22 cellular contexts compared by ENCODE assay signal in the genomic region with DNA sequence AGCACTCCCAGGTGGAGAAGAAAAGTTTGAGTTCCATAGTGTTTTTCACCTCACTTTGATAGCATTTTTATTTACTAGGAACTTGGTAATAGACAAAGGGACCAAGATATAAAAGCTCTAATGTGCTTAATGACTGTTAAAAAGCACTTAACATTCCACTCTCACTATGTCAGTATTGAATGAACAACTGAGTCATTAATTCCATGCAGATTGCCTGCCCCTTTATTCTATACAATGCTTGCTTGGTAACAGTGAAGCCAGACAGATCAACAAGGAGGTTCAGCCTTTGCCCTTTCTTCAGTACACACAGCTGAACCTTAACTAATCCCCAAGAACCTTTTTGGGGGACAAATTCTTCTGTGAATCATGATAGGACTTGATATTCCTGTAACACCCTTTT.
DNase-seq lines count a peak whose midpoint lies in the region; ATAC-seq and TF ChIP-seq lines count a peak whose summit lies in the region.
"Had no signal": no experiment of that assay in that cellular context is flagged by ENCODE, and none has a peak within 500 bp of the region (broad histone marks: within the 10 kb centered on the region; RNA-seq: fewer than 3 reads in every experiment).

No MANE protein-coding gene starts in this region.

- H3K36me3 Mint-ChIP-seq in stimulated activated memory B cell treated with anti-CD40 and anti-IgM and Interleukin-4, amounts not matched to agents 10 μg/mL and 1 μg/mL and 100 μg/mL, for 72 hours: no peaks in the 10 kb centered on the region
- peaks cover 0 to 6% of the 10 kb centered on the region in 2 donors for H3K36me3 Mint-ChIP-seq in activated T-cell treated with anti-CD3 and anti-CD28 coated beads, Interleukin-2, amount 50 U/mL, for 72 hours (ENCODE audit: insufficient read depth in 2 of 2)
- H3K36me3 Mint-ChIP-seq: activated naive CD8-positive, alpha-beta T cell treated with anti-CD3 and anti-CD28 coated beads for 36 hours had no signal

- no peaks in the 10 kb centered on the region for H3K9me2 ChIP-seq in PC-3 (replicated peaks; ENCODE audit: low read length)

- H3K4me3 Mint-ChIP-seq in stimulated activated memory B cell treated with anti-CD40 and anti-IgM and Interleukin-4, amounts not matched to agents 10 μg/mL and 1 μg/mL and 100 μg/mL, for 72 hours: no peak overlapping the region
- H3K4me3 Mint-ChIP-seq in activated T-cell treated with anti-CD3 and anti-CD28 coated beads, Interleukin-2, amount 50 U/mL, for 72 hours: no peak overlapping the region
- H3K4me3 Mint-ChIP-seq: activated CD4-positive, alpha-beta T cell treated with anti-CD3 and anti-CD28 coated beads, Interleukin-2, amount 10 ng/mL, durations not matched to agents 7 days and 5 days; activated naive CD8-positive, alpha-beta T cell treated with anti-CD3 and anti-CD28 coated beads for 36 hours; activated T-helper 17 cell treated with anti-CD3 and anti-CD28 coated beads, Interleukin-2, amount 50 U/mL, for 72 hours; T-helper 17 cell had no signal

- H3K27ac ChIP-seq in PC-3 (ENCODE audit: low read length) (no peak overlapping the region), foreskin keratinocyte (no peak overlapping the region)
- H3K27ac ChIP-seq: gastroesophageal sphincter, stomach, transverse colon had no signal

- CTCF ChIA-PET in PC-3 (lab: Charles Lee): no interaction called here

- intact Hi-C loops in PC-3 (cut with micrococcal nuclease): no loop called here

- H3K36me3 ChIP-seq in PC-3 (ENCODE audit: low read depth, low read length): no peaks in the 10 kb centered on the region
- H3K36me3 ChIP-seq: gastroesophageal sphincter, stomach, transverse colon had no signal

- H3K9me3 Mint-ChIP-seq in stimulated activated memory B cell treated with anti-CD40 and anti-IgM and Interleukin-4, amounts not matched to agents 10 μg/mL and 1 μg/mL and 100 μg/mL, for 72 hours: peaks cover 17% of the 10 kb centered on the region
- H3K9me3 Mint-ChIP-seq in activated T-cell treated with anti-CD3 and anti-CD28 coated beads, Interleukin-2, amount 50 U/mL, for 72 hours: peaks cover 10 to 11% of the 10 kb centered on the region in 2 donors

- no peaks in the 10 kb centered on the region for H3K4me1 Mint-ChIP-seq in stimulated activated memory B cell treated with anti-CD40 and anti-IgM and Interleukin-4, amounts not matched to agents 10 μg/mL and 1 μg/mL and 100 μg/mL, for 72 hours
- no peaks in the 10 kb centered on the region for H3K4me1 Mint-ChIP-seq in activated T-cell treated with anti-CD3 and anti-CD28 coated beads, Interleukin-2, amount 50 U/mL, for 72 hours (ENCODE audit: low read depth)
- H3K4me1 Mint-ChIP-seq: activated CD4-positive, alpha-beta T cell treated with anti-CD3 and anti-CD28 coated beads, Interleukin-2, amount 10 ng/mL, durations not matched to agents 7 days and 5 days; activated naive CD8-positive, alpha-beta T cell treated with anti-CD3 and anti-CD28 coated beads for 36 hours; activated T-helper 17 cell treated with anti-CD3 and anti-CD28 coated beads, Interleukin-2, amount 50 U/mL, for 72 hours; T-helper 17 cell had no signal

- no peaks in the 10 kb centered on the region for H3F3A ChIP-seq in PC-3 (ENCODE audit: low read length, unreplicated experiment)

- POLR2A ChIA-PET in PC-3 (lab: Charles Lee; ENCODE audit: unreplicated experiment): no interaction called here

- no peaks in the 10 kb centered on the region for H4K20me1 ChIP-seq in PC-3 (ENCODE audit: low read length)

- no peak overlapping the region for H2AFZ ChIP-seq in PC-3 (ENCODE audit: low read length)

- H3K9ac ChIP-seq in PC-3 (ENCODE audit: low read length): no peak overlapping the region

- no TSS peak for BruUV-seq in PC-3 (replicated peaks; lab: Mats Ljungman, UMichigan)

- H3K4me1 ChIP-seq in PC-3 (ENCODE audit: insufficient read depth, low read length): no peaks in the 10 kb centered on the region
- no peaks in the 10 kb centered on the region for H3K4me1 ChIP-seq in foreskin keratinocyte
- H3K4me1 ChIP-seq: gastroesophageal sphincter, stomach, transverse colon had no signal

- ATAC-seq in PC-3 (peak; percentile 24; the same call in 1 of the 2 replicates), foreskin keratinocyte (peak; percentile 68), HG03139 (IDR thresholded peaks at IDR 0.05; ENCODE audit: unreplicated experiment) (no peak)
- no peak for ATAC-seq in stimulated activated memory B cell treated with anti-CD40 and anti-IgM and Interleukin-4, amounts not matched to agents 10 μg/mL and 1 μg/mL and 100 μg/mL, for 72 hours
- no peak for ATAC-seq in activated T-cell treated with anti-CD3 and anti-CD28 coated beads, Interleukin-2, amount 50 U/mL, for 72 hours (replicated peaks in 1 of 2)
- ATAC-seq: activated T-helper 17 cell treated with anti-CD3 and anti-CD28 coated beads, Interleukin-2, amount 50 U/mL, for 72 hours; gastroesophageal sphincter; T-helper 17 cell had no signal

- H3K4me3 ChIP-seq in PC-3 (ENCODE audit: low read length): no peak overlapping the region
- H3K4me3 ChIP-seq: gastroesophageal sphincter, stomach, transverse colon had no signal

- peak; percentile 12 for DNase-seq in NCI-H748 (lab: John Stamatoyannopoulos, UW; ENCODE audit: unreplicated experiment)
- no peak for DNase-seq in NCI-H748 treated with DMSO at 0.1 percent for 48 hours (lab: John Stamatoyannopoulos, UW)
- peak; percentile 27 for DNase-seq in PC-3
- peak; percentile 21 to 62 for DNase-seq in foreskin keratinocyte
- DNase-seq in NCI-H2081 (lab: John Stamatoyannopoulos, UW): no peak
- DNase-seq in activated T-cell treated with anti-CD3 and anti-CD28 coated beads, Interleukin-2, amount 50 U/mL, for 72 hours: no peak
- DNase-seq: activated CD4-positive, alpha-beta T cell treated with anti-CD3 and anti-CD28 coated beads, Interleukin-2, amount 10 ng/mL, durations not matched to agents 7 days and 5 days; activated naive CD8-positive, alpha-beta T cell treated with anti-CD3 and anti-CD28 coated beads for 36 hours; hypothalamus; islet precursor cell; Karpas-422; NCI-H187; NCI-H345; small intestine; stimulated activated CD4-positive, alpha-beta T cell treated with anti-CD3 and anti-CD28 coated beads, Interleukin-4, amount 100 ng/mL, for 1 hour; stomach; T-helper 17 cell; transverse colon had no signal

- H3K27me3 ChIP-seq in PC-3 (ENCODE audit: low read length): no peaks in the 10 kb centered on the region
- H3K27me3 ChIP-seq in foreskin keratinocyte: no peaks in the 10 kb centered on the region
- H3K27me3 ChIP-seq: gastroesophageal sphincter, stomach, transverse colon had no signal

- no peak overlapping the region for H3K4me2 ChIP-seq in PC-3 (ENCODE audit: low read length)

- no peak for TF ChIP-seq CTCF in PC-3 (conservative IDR thresholded peaks at IDR 0.05; ENCODE audit: low read depth, low read length)
- no peak for TF ChIP-seq CTCF in foreskin keratinocyte (conservative IDR thresholded peaks at IDR 0.05)

- H3K27ac Mint-ChIP-seq in stimulated activated memory B cell treated with anti-CD40 and anti-IgM and Interleukin-4, amounts not matched to agents 10 μg/mL and 1 μg/mL and 100 μg/mL, for 72 hours: no peak overlapping the region
- H3K27ac Mint-ChIP-seq in activated T-cell treated with anti-CD3 and anti-CD28 coated beads, Interleukin-2, amount 50 U/mL, for 72 hours: no peak overlapping the region
- H3K27ac Mint-ChIP-seq: activated CD4-positive, alpha-beta T cell treated with anti-CD3 and anti-CD28 coated beads, Interleukin-2, amount 10 ng/mL, durations not matched to agents 7 days and 5 days; activated naive CD8-positive, alpha-beta T cell treated with anti-CD3 and anti-CD28 coated beads for 36 hours; activated T-helper 17 cell treated with anti-CD3 and anti-CD28 coated beads, Interleukin-2, amount 50 U/mL, for 72 hours; T-helper 17 cell had no signal

- H3K79me2 ChIP-seq in PC-3 (ENCODE audit: low read length): no peaks in the 10 kb centered on the region

- H3K27me3 Mint-ChIP-seq in stimulated activated memory B cell treated with anti-CD40 and anti-IgM and Interleukin-4, amounts not matched to agents 10 μg/mL and 1 μg/mL and 100 μg/mL, for 72 hours: no peaks in the 10 kb centered on the region
- H3K27me3 Mint-ChIP-seq in activated T-cell treated with anti-CD3 and anti-CD28 coated beads, Interleukin-2, amount 50 U/mL, for 72 hours (ENCODE audit: low read depth): no peaks in the 10 kb centered on the region
- H3K27me3 Mint-ChIP-seq: activated CD4-positive, alpha-beta T cell treated with anti-CD3 and anti-CD28 coated beads, Interleukin-2, amount 10 ng/mL, durations not matched to agents 7 days and 5 days; activated naive CD8-positive, alpha-beta T cell treated with anti-CD3 and anti-CD28 coated beads for 36 hours; activated T-helper 17 cell treated with anti-CD3 and anti-CD28 coated beads, Interleukin-2, amount 50 U/mL, for 72 hours; T-helper 17 cell had no signal

- H3K9me3 ChIP-seq in PC-3 (ENCODE audit: low read length): no peaks in the 10 kb centered on the region

Comparison
In these comparisons a context has a peak if more than half of its experiments do, and no peak if none do; other contexts are left out.
1. DNase-seq: peak in NCI-H748 (single experiment), PC-3 (single experiment) and foreskin keratinocyte (2 of 2); none in NCI-H748 treated with DMSO at 0.1 percent for 48 hours (single experiment), NCI-H2081 (0 of 2) and activated T-cell treated with anti-CD3 and anti-CD28 coated beads, Interleukin-2, amount 50 U/mL, for 72 hours (0 of 2).
2. ATAC-seq: peak in PC-3 (single experiment) and foreskin keratinocyte (single experiment); none in stimulated activated memory B cell treated with anti-CD40 and anti-IgM and Interleukin-4, amounts not matched to agents 10 μg/mL and 1 μg/mL and 100 μg/mL, for 72 hours (single experiment), activated T-cell treated with anti-CD3 and anti-CD28 coated beads, Interleukin-2, amount 50 U/mL, for 72 hours (0 of 2) and HG03139 (single experiment).